In the genomic region with DNA sequence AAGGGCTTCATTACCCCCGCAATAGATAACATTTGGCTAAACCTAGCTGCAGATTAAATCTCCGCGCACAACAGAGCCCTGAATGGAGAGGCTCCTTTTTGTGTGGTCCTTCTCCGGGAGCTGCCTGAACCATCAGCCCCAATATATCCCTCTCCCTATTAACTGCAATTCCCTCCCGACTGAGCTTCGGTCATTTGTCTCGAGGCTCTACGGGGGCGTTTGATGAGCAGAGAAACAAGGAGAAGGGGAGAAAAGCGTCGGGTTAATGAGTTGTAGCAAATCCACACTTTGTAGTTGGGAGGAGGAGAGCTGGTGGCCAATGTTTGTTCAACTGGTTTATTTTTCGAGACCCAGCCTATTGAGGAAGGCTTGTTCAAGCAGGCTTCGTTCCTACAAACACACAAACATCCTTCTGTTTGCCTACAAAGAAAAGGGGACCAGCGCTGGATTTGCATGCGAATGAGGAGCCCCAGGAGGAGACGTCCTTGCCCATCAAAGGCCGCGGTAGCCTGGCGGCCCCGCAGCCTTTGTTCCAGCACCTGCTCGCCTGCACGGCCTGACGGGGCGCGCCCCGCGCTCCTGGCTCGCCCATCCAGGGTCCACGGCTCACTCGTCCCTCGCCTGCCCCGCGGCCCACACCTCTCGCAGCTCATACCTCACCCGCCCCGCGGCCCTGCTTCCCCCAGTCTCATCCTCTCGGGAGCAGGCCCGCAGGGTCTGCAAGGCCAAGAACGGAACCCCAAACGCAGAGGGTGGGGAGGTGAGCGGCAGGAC, we compare ENCODE assay signal across 17 cellular contexts. TPM values are rescaled to one million over a fixed set of nuclear protein-coding genes. Genes with fewer than 3 reads are reported as not detected.
DNase-seq lines count a peak whose midpoint lies in the region; ATAC-seq and TF ChIP-seq lines count a peak whose summit lies in the region.
"Had no signal": no experiment of that assay in that cellular context is flagged by ENCODE, and none has a peak within 500 bp of the region (broad histone marks: within the 10 kb centered on the region; RNA-seq: fewer than 3 reads in every experiment).

No MANE protein-coding gene starts in this region.

- in situ Hi-C loops in mammary epithelial cell (cut with MboI; ENCODE audit: low sequenced_read_pairs in 2 of 2) = loop anchor here (10.0 to 25.0 kb wide), 2 partner anchors 139 to 232 kb away; no protein-coding TSS in a partner anchor

- peak overlapping the region; percentile 74 for H3K4me2 ChIP-seq in mammary epithelial cell (ENCODE audit: insufficient read depth, low read depth, low read length)

- no TSS peak for BruUV-seq in mammary epithelial cell (replicated peaks; lab: Mats Ljungman, UMichigan)

- peaks cover 12% of the 10 kb centered on the region for H3K4me1 Mint-ChIP-seq in T-helper 17 cell
- peaks cover 7% of the 10 kb centered on the region for H3K4me1 Mint-ChIP-seq in type B pancreatic cell (ENCODE audit: unreplicated experiment)

- no peaks in the 10 kb centered on the region for H3K36me3 ChIP-seq in mammary epithelial cell (ENCODE audit: insufficient read depth, low read length)
- H3K36me3 ChIP-seq in breast epithelium = no peaks in the 10 kb centered on the region
- H3K36me3 ChIP-seq: left ventricle myocardium inferior, ovary had no signal

- H3K79me2 ChIP-seq in mammary epithelial cell (ENCODE audit: insufficient read depth, low read length) = peaks cover 29% of the 10 kb centered on the region

- TF ChIP-seq POLR2A in breast epithelium (IDR thresholded peaks at IDR 0.05) = no peak

- H3K4me3 ChIP-seq in mammary epithelial cell (replicated peaks in 1 of 3; ENCODE audit: insufficient read depth in 1 of 3, low read depth in 2 of 3, low read length in 3 of 3) (peak overlapping the region in 2 of 3 experiments; percentile 4 to 11), breast epithelium (no peak overlapping the region)
- H3K4me3 ChIP-seq: coronary artery, left ventricle myocardium inferior, ovary had no signal

- dilution Hi-C loops in mammary epithelial cell (cut with HindIII; ENCODE audit: low sequenced_read_pairs) = no loop called here

- no peak overlapping the region for H2AFZ ChIP-seq in mammary epithelial cell (ENCODE audit: low read depth, low read length)

- CTCF ChIA-PET in mammary epithelial cell (lab: Charles Lee; ENCODE audit: low non-redundant PET) = no interaction called here

- ATAC-seq in T-helper 17 cell = no peak
- no peak for ATAC-seq in HG02642 (IDR thresholded peaks at IDR 0.05; ENCODE audit: poor library complexity, unreplicated experiment)

- H3K27me3 ChIP-seq in mammary epithelial cell (ENCODE audit: insufficient read depth, low read length) = peaks cover 16% of the 10 kb centered on the region
- H3K27me3 ChIP-seq in breast epithelium = peaks cover 9 to 84% of the 10 kb centered on the region in 2 donors

- intact Hi-C loops in mammary epithelial cell (cut with micrococcal nuclease) = no loop called here
- intact Hi-C loops in breast epithelium (cut with DNase I; ENCODE audit: low total_unique reads) = no loop called here

- H3K27ac Mint-ChIP-seq in T-helper 17 cell = peak overlapping the region; percentile 89
- peak overlapping the region; percentile 46 for H3K27ac Mint-ChIP-seq in type B pancreatic cell
- H3K27ac Mint-ChIP-seq: activated naive CD4-positive, alpha-beta T cell treated with anti-CD3 and anti-CD28 coated beads, Interleukin-2, amount 50 U/mL, for 24 hours; HFFc6 had no signal

- no peak for DNase-seq in mammary epithelial cell
- no peak for DNase-seq in breast epithelium (ENCODE audit: low spot score in 2 of 2)
- DNase-seq in T-helper 17 cell = no peak
- DNase-seq in iPS-NIHi7 (ENCODE audit: extremely low spot score) = peak; percentile 41
- no peak for DNase-seq in type B pancreatic cell (ENCODE audit: extremely low spot score, unreplicated experiment)
- no peak for DNase-seq in activated CD4-positive, CD25-positive, alpha-beta regulatory T cell (lab: John Stamatoyannopoulos, UW)
- DNase-seq in NCI-H1105 (lab: John Stamatoyannopoulos, UW) = no peak
- DNase-seq: activated CD4-positive, alpha-beta T cell treated with anti-CD3 and anti-CD28 coated beads, Interleukin-2, amount 50 U/mL, for 4 hours; AML-193; HFFc6; Kasumi-1; left ventricle myocardium inferior; NCI-H2081 treated with DMSO at 0.1 percent for 48 hours had no signal

- WGBS in mammary epithelial cell (ENCODE audit: low coverage, missing lambda C conversion rate) = 30% methylated on average over 22 of the region's 42 CpGs

- H3K9ac ChIP-seq in mammary epithelial cell (ENCODE audit: insufficient read depth, low read length) = no peak overlapping the region

- H3K4me1 ChIP-seq in mammary epithelial cell (ENCODE audit: insufficient read depth, low read length) (peaks cover 14% of the 10 kb centered on the region), breast epithelium (no peaks in the 10 kb centered on the region)

- peaks cover 75% of the 10 kb centered on the region for H3K27me3 Mint-ChIP-seq in T-helper 17 cell
- peaks cover 91% of the 10 kb centered on the region for H3K27me3 Mint-ChIP-seq in type B pancreatic cell

- H3K36me3 Mint-ChIP-seq in T-helper 17 cell (ENCODE audit: low read depth) (peaks cover 2% of the 10 kb centered on the region), type B pancreatic cell (peaks cover 5% of the 10 kb centered on the region)

- H4K20me1 ChIP-seq in mammary epithelial cell (ENCODE audit: insufficient read depth, low read length) = no peaks in the 10 kb centered on the region

- H3K9me3 Mint-ChIP-seq in type B pancreatic cell = no peaks in the 10 kb centered on the region
- H3K9me3 Mint-ChIP-seq: HFFc6 had no signal

- no peak for TF ChIP-seq CTCF in mammary epithelial cell (conservative IDR thresholded peaks at IDR 0.05 in 1 of 2, IDR thresholded peaks at IDR 0.05 in 1 of 2; ENCODE audit: extremely low read depth in 1 of 2, insufficient read depth in 1 of 2, low read depth in 1 of 2, low read length in 2 of 2)
- no peak for TF ChIP-seq CTCF in breast epithelium (IDR thresholded peaks at IDR 0.05)
- TF ChIP-seq CTCF in type B pancreatic cell (conservative IDR thresholded peaks at IDR 0.05) = no peak

- H3K27ac ChIP-seq in mammary epithelial cell (ENCODE audit: insufficient read depth, low read depth, low read length) (no peak overlapping the region), breast epithelium (no peak overlapping the region)
- H3K27ac ChIP-seq: coronary artery, left ventricle myocardium inferior, ovary had no signal

- H3K9me3 ChIP-seq in mammary epithelial cell (replicated peaks; ENCODE audit: insufficient read depth, low read length) = peaks cover 3% of the 10 kb centered on the region
- no peaks in the 10 kb centered on the region for H3K9me3 ChIP-seq in breast epithelium
- H3K9me3 ChIP-seq in T-helper 17 cell (ENCODE audit: control insufficient read depth, low read length, poor library complexity, severe bottlenecking) = peaks cover 7% of the 10 kb centered on the region
- H3K9me3 ChIP-seq: left ventricle myocardium inferior, ovary had no signal

- peak overlapping the region; percentile 53 for H3K4me3 Mint-ChIP-seq in T-helper 17 cell
- peak overlapping the region; percentile 81 for H3K4me3 Mint-ChIP-seq in type B pancreatic cell

RNA-seq across cellular contexts. Expression of a gene that starts 4.7 kb away (rescaled TPM):
- total RNA-seq in mammary epithelial cell (10 to 100 TPM in 1 of 2 donors, 1 to 10 TPM in 1; 1.2 to 58.1 TPM), breast epithelium (under 1 TPM in 2 of 3 donors, not detected in 1; 0.29 to 0.32 TPM), T-helper 17 cell (not detected), type B pancreatic cell (ENCODE audit: low replicate concordance) (1.3 and 15.9 TPM in 2 replicates)
- polyA plus RNA-seq in mammary epithelial cell = 4.3 TPM
- polyA minus RNA-seq in mammary epithelial cell = 6.3 TPM

RNA-seq across cellular contexts. Expression of a gene that starts 54.3 kb away (rescaled TPM):
- total RNA-seq in mammary epithelial cell (100 to 1,000 TPM; 365 to 681 TPM), breast epithelium (100 to 1,000 TPM; 503 to 575 (median 519) TPM), T-helper 17 cell (100 to 1,000 TPM; 600 to 744 TPM), type B pancreatic cell (ENCODE audit: low replicate concordance) (578 and 664 TPM in 2 replicates)
- 522 TPM for polyA plus RNA-seq in mammary epithelial cell
- 321 TPM for polyA minus RNA-seq in mammary epithelial cell

Comparison
In these comparisons a context has a peak if more than half of its experiments do, and no peak if none do; other contexts are left out.
1. H3K4me3 ChIP-seq: peak in mammary epithelial cell (2 of 3); none in breast epithelium (0 of 3).